Comparison of ENCODE assay signal across 1 cellular context in the genomic region with DNA sequence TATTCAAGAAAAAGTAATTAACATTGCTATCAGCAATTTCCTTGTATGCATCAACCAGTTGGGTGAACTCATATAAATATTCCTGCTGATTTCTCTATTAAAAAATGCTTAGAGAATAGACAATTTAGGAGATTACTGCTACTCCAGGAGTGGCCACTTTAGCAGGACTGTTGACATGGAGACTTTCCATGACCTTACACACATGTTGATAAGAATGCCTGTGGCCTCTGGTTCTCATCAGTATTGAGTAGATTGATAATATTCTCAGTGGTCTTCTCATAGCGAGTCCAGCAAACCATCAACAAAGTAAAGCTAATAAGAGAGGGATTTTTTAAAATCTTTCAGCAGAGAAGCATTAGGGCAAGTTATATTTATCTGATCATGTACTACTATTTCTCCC.
TF ChIP-seq lines count a peak whose summit lies in the region.

No MANE protein-coding gene starts in this region.

TF ChIP-seq in HepG2, 621 proteins besides CTCF, POLR2A, EP300 and RAD21 (continued from another document):
- TF ChIP-seq ZSCAN9 (CRISPR knock-in tag; IDR thresholded peaks at IDR 0.05; ENCODE audit: borderline replicate concordance) (no peak), JARID2 (CRISPR knock-in tag; IDR thresholded peaks at IDR 0.05; ENCODE audit: insufficient replicate concordance) (no peak), ZNF101 (CRISPR knock-in tag; IDR thresholded peaks at IDR 0.05; ENCODE audit: borderline replicate concordance, low read depth) (no peak), ZNF326 (CRISPR knock-in tag; IDR thresholded peaks at IDR 0.05; ENCODE audit: borderline replicate concordance) (no peak), ZNF335 (CRISPR knock-in tag; IDR thresholded peaks at IDR 0.05) (no peak)
TF ChIP-seq in HepG2: peak in this region for 0.
